8 cellular contexts compared by ENCODE assay signal in genomic region chr11:61581030-61581928, GRCh38. TPM values are rescaled to one million over a fixed set of nuclear protein-coding genes. Genes with fewer than 3 reads are reported as not detected.
DNase-seq lines count a peak whose midpoint lies in the region; ATAC-seq and TF ChIP-seq lines count a peak whose summit lies in the region.

SYT7 (minus strand) TSS chr11:61581076; CDS start chr11:61580820, 256 bp downstream.

- H3K27me3 ChIP-seq in gastroesophageal sphincter (peaks cover 38% of the 10 kb centered on the region), neutrophil (peaks cover 92% of the 10 kb centered on the region)

- no peak within 1 kb of the TSS for H3K27ac Mint-ChIP-seq in activated naive CD4-positive, alpha-beta T cell treated with anti-CD3 and anti-CD28 coated beads, Interleukin-2, amount 10 ng/mL, durations not matched to agents 7 days and 5 days

- H3K4me1 ChIP-seq in gastroesophageal sphincter = peaks cover 0 to 16% (median 14%) of the 10 kb centered on the region in 3 donors
- peaks cover 3 to 12% of the 10 kb centered on the region in 2 experiments for H3K4me1 ChIP-seq in neutrophil (ENCODE audit: control insufficient read depth in 1 of 2, insufficient read depth in 1 of 2, low read depth in 1 of 2, low read length in 1 of 2)

- H3K36me3 Mint-ChIP-seq in activated naive CD4-positive, alpha-beta T cell treated with anti-CD3 and anti-CD28 coated beads, Interleukin-2, amount 10 ng/mL, durations not matched to agents 7 days and 5 days = no peaks in the 10 kb centered on the region

- no peaks in the 10 kb centered on the region for H3K9me3 Mint-ChIP-seq in activated naive CD4-positive, alpha-beta T cell treated with anti-CD3 and anti-CD28 coated beads, Interleukin-2, amount 10 ng/mL, durations not matched to agents 7 days and 5 days

- peak within 1 kb of the TSS; percentile 7 to 59 for H3K4me3 ChIP-seq in gastroesophageal sphincter
- H3K4me3 ChIP-seq in neutrophil (ENCODE audit: low read depth in 1 of 2, low read length in 1 of 2) = peak within 1 kb of the TSS; percentile 54 to 57

- TF ChIP-seq CTCF in gastroesophageal sphincter (IDR thresholded peaks at IDR 0.05) = peak in 3 of 4 experiments; percentile 16 to 30 (median 26)
- no peak for TF ChIP-seq CTCF in neutrophil (IDR thresholded peaks at IDR 0.05)

- H3K27me3 Mint-ChIP-seq in activated naive CD4-positive, alpha-beta T cell treated with anti-CD3 and anti-CD28 coated beads, Interleukin-2, amount 10 ng/mL, durations not matched to agents 7 days and 5 days = peaks cover 86% of the 10 kb centered on the region

- H3K36me3 ChIP-seq in gastroesophageal sphincter (no peaks in the 10 kb centered on the region), neutrophil (no peaks in the 10 kb centered on the region)

- H3K4me1 Mint-ChIP-seq in activated naive CD4-positive, alpha-beta T cell treated with anti-CD3 and anti-CD28 coated beads, Interleukin-2, amount 10 ng/mL, durations not matched to agents 7 days and 5 days = peaks cover 15% of the 10 kb centered on the region

- DNase-seq in GF-D8 (lab: John Stamatoyannopoulos, UW) = peak; percentile 23
- peak; percentile 93 for DNase-seq in NAMALWA (ENCODE audit: low spot score)
- DNase-seq in SK-MEL-5 (ENCODE audit: low read depth, low spot score) = peak; percentile 92
- peak; percentile 94 for DNase-seq in activated naive CD4-positive, alpha-beta T cell treated with anti-CD3 and anti-CD28 coated beads, Interleukin-2, amount 10 ng/mL, durations not matched to agents 7 days and 5 days
- DNase-seq in substantia nigra (lab: John Stamatoyannopoulos, UW) = peak; percentile 58 to 97 (median 86)

- WGBS in gastroesophageal sphincter (ENCODE audit: low coverage in 1 of 2), 2 donors = 4% methylated on average over 3 of the region's 96 CpGs; no CpG with 5 or more reads in 1 of the 2 donors

- peak within 1 kb of the TSS in 3 of 4 donors; percentile 74 to 86 (median 82) for H3K27ac ChIP-seq in gastroesophageal sphincter
- H3K27ac ChIP-seq in neutrophil = no peak within 1 kb of the TSS
- H3K27ac ChIP-seq in substantia nigra (ENCODE audit: low read depth, low read length, poor library complexity, severe bottlenecking) = no peak within 1 kb of the TSS

- TF ChIP-seq EP300 in gastroesophageal sphincter (IDR thresholded peaks at IDR 0.05) = no peak

- no peak for TF ChIP-seq POLR2A in gastroesophageal sphincter (IDR thresholded peaks at IDR 0.05)

- H3K4me3 Mint-ChIP-seq in activated naive CD4-positive, alpha-beta T cell treated with anti-CD3 and anti-CD28 coated beads, Interleukin-2, amount 10 ng/mL, durations not matched to agents 7 days and 5 days = peak within 1 kb of the TSS; percentile 75

- H3K9me3 ChIP-seq in gastroesophageal sphincter = no peaks in the 10 kb centered on the region
- H3K9me3 ChIP-seq in neutrophil = no peaks in the 10 kb centered on the region

- CTCF ChIA-PET in activated naive CD4-positive, alpha-beta T cell treated with anti-CD3 and anti-CD28 coated beads, Interleukin-2, amount 10 ng/mL, durations not matched to agents 7 days and 5 days (lab: Charles Lee) = interaction anchor here (0.6 to 1.1 kb wide), 4 partner anchors 14 to 88 kb away, joined by 3 read pairs; no protein-coding TSS in a partner anchor

- in situ Hi-C loops in SK-MEL-5 (cut with HindIII; ENCODE audit: low pct_unique_long_range_greater_than_20kb, low sequenced_read_pairs) = no loop called here

- ATAC-seq in HG02571 (IDR thresholded peaks at IDR 0.05; ENCODE audit: unreplicated experiment) (peak; percentile 80), gastroesophageal sphincter (peak; percentile 93)

RNA-seq across cellular contexts. Expression of gene SYT7, which starts in this region (rescaled TPM):
- 0.69 and 2.6 TPM in 2 replicates for total RNA-seq in SK-MEL-5 (2014; rRNA removed; shearing (Covaris generic))
- 1.6 and 1.9 TPM in 2 replicates for polyA plus RNA-seq in SK-MEL-5 (2015; cell fraction: cytosol; rRNA removed)
- polyA plus RNA-seq in SK-MEL-5 (2015; cell fraction: nucleus; rRNA removed) = 0.79 and 5.2 TPM in 2 replicates
- total RNA-seq in gastroesophageal sphincter = 1 to 10 TPM; 1.8 to 3.7 (median 3.1) TPM

Comparison
In these comparisons a context has a peak if more than half of its experiments do, and no peak if none do; other contexts are left out.
1. DNase-seq: peak in every context shown above with its lines; median percentile 94 in activated naive CD4-positive, alpha-beta T cell treated with anti-CD3 and anti-CD28 coated beads, Interleukin-2, amount 10 ng/mL, durations not matched to agents 7 days and 5 days; 93 in NAMALWA; 92 in SK-MEL-5; 86 in substantia nigra; 23 in GF-D8.
2. H3K27ac ChIP-seq: peak in gastroesophageal sphincter (3 of 4); none in neutrophil (single experiment) and substantia nigra (single experiment).